Comparison of ENCODE assay signal across 11 cellular contexts in the genomic region with DNA sequence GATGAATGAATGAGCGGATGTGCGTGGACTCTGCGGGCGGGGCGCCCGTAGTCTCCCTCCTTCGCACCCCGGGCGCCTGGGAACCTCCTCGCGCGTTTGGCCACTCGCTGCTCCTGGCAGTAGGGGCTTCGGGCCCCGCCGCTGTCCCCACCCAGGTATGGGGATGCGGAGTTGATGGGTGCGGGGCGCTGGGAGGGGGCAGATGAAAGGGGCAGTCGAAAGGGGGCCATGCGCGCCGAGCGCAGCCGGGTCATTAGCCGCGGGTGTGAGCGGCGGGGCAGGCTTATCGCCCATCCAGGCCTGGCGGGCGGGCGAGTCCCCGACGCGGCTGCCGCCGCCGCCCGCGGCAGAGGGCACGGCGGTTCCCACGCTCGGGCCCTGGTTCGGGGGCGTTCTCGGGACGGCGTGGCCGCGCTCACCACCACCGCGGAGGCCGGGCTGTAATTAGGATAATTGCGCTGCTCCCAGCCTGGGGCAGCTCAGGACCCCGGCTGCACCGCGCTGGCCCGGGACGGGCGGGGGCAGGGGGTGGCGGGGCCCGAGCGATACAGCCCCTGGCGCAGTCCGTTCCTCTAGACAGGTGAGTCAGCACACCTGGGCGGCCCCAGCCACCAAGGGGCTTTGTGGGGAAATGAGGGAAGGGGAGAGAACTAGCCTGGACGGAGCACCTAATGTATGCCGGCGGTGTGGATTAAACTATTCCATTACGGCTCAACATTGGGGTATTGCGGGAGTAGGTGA. TPM values are rescaled to one million over a fixed set of nuclear protein-coding genes. Genes with fewer than 3 reads are reported as not detected.
DNase-seq lines count a peak whose midpoint lies in the region; ATAC-seq lines count a peak whose summit lies in the region.
"Had no signal": no experiment of that assay in that cellular context is flagged by ENCODE, and none has a peak within 500 bp of the region (broad histone marks: within the 10 kb centered on the region; RNA-seq: fewer than 3 reads in every experiment).

No MANE protein-coding gene starts in this region.

- H3K27ac ChIP-seq in HUES6 (ENCODE audit: low read depth, low read length) (no peak overlapping the region), esophagus (ENCODE audit: low read depth in 2 of 2, low read length in 1 of 2) (no peak overlapping the region)
- no peak overlapping the region for H3K27ac ChIP-seq in naive thymus-derived CD4-positive, alpha-beta T cell (ENCODE audit: low read depth, low read length)

- POLR2A ChIA-PET in naive thymus-derived CD4-positive, alpha-beta T cell (lab: Charles Lee) = no interaction called here

- H3K36me3 ChIP-seq in HUES6 (ENCODE audit: control insufficient read depth, insufficient read depth, low read length) = no peaks in the 10 kb centered on the region
- H3K36me3 ChIP-seq in esophagus (ENCODE audit: control insufficient read depth in 2 of 2, insufficient read depth in 2 of 2, low read length in 1 of 2) = no peaks in the 10 kb centered on the region
- no peaks in the 10 kb centered on the region for H3K36me3 ChIP-seq in naive thymus-derived CD4-positive, alpha-beta T cell (ENCODE audit: control insufficient read depth in 2 of 3, insufficient read depth in 3 of 3, low read length in 3 of 3)

- peaks cover 6% of the 10 kb centered on the region for H3K4me1 ChIP-seq in HUES6 (ENCODE audit: control insufficient read depth, insufficient read depth, low read length)
- peaks cover 2 to 18% of the 10 kb centered on the region in 2 donors for H3K4me1 ChIP-seq in esophagus (ENCODE audit: control insufficient read depth in 2 of 2, insufficient read depth in 2 of 2, low read length in 1 of 2)
- no peaks in the 10 kb centered on the region for H3K4me1 ChIP-seq in naive thymus-derived CD4-positive, alpha-beta T cell (ENCODE audit: control insufficient read depth in 2 of 2, insufficient read depth in 2 of 2, low read length in 2 of 2)

- H3K4me3 ChIP-seq in HUES6 (ENCODE audit: low read depth, low read length) = peak overlapping the region; percentile 58
- peak overlapping the region; percentile 27 to 31 for H3K4me3 ChIP-seq in esophagus (ENCODE audit: low read depth in 1 of 2, low read length in 2 of 2)
- H3K4me3 ChIP-seq in naive thymus-derived CD4-positive, alpha-beta T cell (ENCODE audit: low read length) = no peak overlapping the region

- H3K27me3 Mint-ChIP-seq in naive thymus-derived CD4-positive, alpha-beta T cell = peaks cover 46 to 62% (median 48%) of the 10 kb centered on the region in 5 donors

- no peak overlapping the region for H3K27ac Mint-ChIP-seq in naive thymus-derived CD4-positive, alpha-beta T cell
- H3K27ac Mint-ChIP-seq: activated CD8-positive, alpha-beta memory T cell treated with anti-CD3 and anti-CD28 coated beads, Interleukin-2, amount 10 ng/mL, durations not matched to agents 7 days and 5 days had no signal

- WGBS in esophagus, 2 donors = 21% methylated on average over 61 to 73 of the region's 73 CpGs

- peak overlapping the region in 9 of 10 donors; percentile 3 to 80 (median 68) for H3K4me3 Mint-ChIP-seq in naive thymus-derived CD4-positive, alpha-beta T cell
- H3K4me3 Mint-ChIP-seq: activated CD8-positive, alpha-beta memory T cell treated with anti-CD3 and anti-CD28 coated beads, Interleukin-2, amount 10 ng/mL, durations not matched to agents 7 days and 5 days had no signal

- peaks cover 0 to 8% (median 5%) of the 10 kb centered on the region in 5 donors for H3K36me3 Mint-ChIP-seq in naive thymus-derived CD4-positive, alpha-beta T cell

- peaks cover 0 to 7% (median 0%) of the 10 kb centered on the region in 11 donors for H3K9me3 Mint-ChIP-seq in naive thymus-derived CD4-positive, alpha-beta T cell

- H3K9ac ChIP-seq in HUES6 (ENCODE audit: low read length) = no peak overlapping the region

- no peaks in the 10 kb centered on the region for H3K9me3 ChIP-seq in HUES6 (ENCODE audit: control insufficient read depth, insufficient read depth, low read depth, low read length)
- H3K9me3 ChIP-seq in esophagus (ENCODE audit: control insufficient read depth in 2 of 2, insufficient read depth in 1 of 2, low read depth in 1 of 2, low read length in 1 of 2) = peaks cover 0 to 2% of the 10 kb centered on the region in 2 donors
- no peaks in the 10 kb centered on the region for H3K9me3 ChIP-seq in naive thymus-derived CD4-positive, alpha-beta T cell (ENCODE audit: control insufficient read depth in 2 of 3, low read length in 3 of 3)

- peaks cover 45% of the 10 kb centered on the region for H3K27me3 ChIP-seq in HUES6 (ENCODE audit: control insufficient read depth, insufficient read depth, low read length)
- H3K27me3 ChIP-seq in esophagus (ENCODE audit: control insufficient read depth in 1 of 2, insufficient read depth in 2 of 2, low read length in 2 of 2) = no peaks in the 10 kb centered on the region
- peaks cover 0 to 8% of the 10 kb centered on the region in 2 donors for H3K27me3 ChIP-seq in naive thymus-derived CD4-positive, alpha-beta T cell (ENCODE audit: control insufficient read depth in 2 of 2, insufficient read depth in 2 of 2, low read length in 2 of 2)

- intact Hi-C loops in naive thymus-derived CD4-positive, alpha-beta T cell (cut with micrococcal nuclease) = no loop called here

- peak; percentile 40 for DNase-seq in AG20443 (ENCODE audit: low spot score)
- no peak for DNase-seq in naive thymus-derived CD4-positive, alpha-beta T cell
- no peak for DNase-seq in stimulated activated CD4-positive, alpha-beta T cell treated with anti-CD3 and anti-CD28 coated beads, Interleukin-1b, Interleukin-23, amount 100 ng/mL, for 48 hours
- DNase-seq in NCI-H345 treated with DMSO at 0.1 percent for 48 hours (lab: John Stamatoyannopoulos, UW; ENCODE audit: unreplicated experiment) = no peak
- no peak for DNase-seq in RKO (ENCODE audit: low spot score)
- DNase-seq: activated CD8-positive, alpha-beta memory T cell treated with anti-CD3 and anti-CD28 coated beads, Interleukin-2, amount 10 ng/mL, durations not matched to agents 7 days and 5 days; cortex of kidney; NCI-H748 treated with DMSO at 0.1 percent for 48 hours had no signal

- H3K4me1 Mint-ChIP-seq in naive thymus-derived CD4-positive, alpha-beta T cell = peaks cover 0 to 18% (median 5%) of the 10 kb centered on the region in 7 donors

- CTCF ChIA-PET in naive thymus-derived CD4-positive, alpha-beta T cell (lab: Charles Lee) = no interaction called here

- no peak for ATAC-seq in naive thymus-derived CD4-positive, alpha-beta T cell
- ATAC-seq in GM21447 (IDR thresholded peaks at IDR 0.05; ENCODE audit: unreplicated experiment) = no peak
- ATAC-seq: activated CD8-positive, alpha-beta memory T cell treated with anti-CD3 and anti-CD28 coated beads, Interleukin-2, amount 10 ng/mL, durations not matched to agents 7 days and 5 days had no signal

RNA-seq across cellular contexts. Expression of a gene that starts 22.1 kb away (rescaled TPM):
- polyA plus RNA-seq in esophagus = 10 to 100 TPM; 11.7 to 21.8 TPM
- total RNA-seq in naive thymus-derived CD4-positive, alpha-beta T cell = 10 to 100 TPM; 20.5 to 42.8 (median 21.5) TPM
- 10 to 100 TPM; 28.9 to 37.9 TPM for polyA plus RNA-seq in naive thymus-derived CD4-positive, alpha-beta T cell
